ENCODE assay signal across 14 cellular contexts in genomic region chr3:102036015-102036414, GRCh38.
DNase-seq lines count a peak whose midpoint lies in the region; ATAC-seq and TF ChIP-seq lines count a peak whose summit lies in the region.
"Had no signal": no experiment of that assay in that cellular context is flagged by ENCODE, and none has a peak within 500 bp of the region (broad histone marks: within the 10 kb centered on the region; RNA-seq: fewer than 3 reads in every experiment).

No MANE protein-coding gene starts in this region.

- no peak overlapping the region for H3K4me2 ChIP-seq in OCI-LY7 (ENCODE audit: low read length)
- H3K4me2 ChIP-seq: SK-N-SH had no signal

- H3K36me3 Mint-ChIP-seq in activated naive CD8-positive, alpha-beta T cell treated with anti-CD3 and anti-CD28 coated beads, Interleukin-2, amount 50 U/mL, for 24 hours (ENCODE audit: low read depth) = peaks cover 7% of the 10 kb centered on the region

- H3K4me1 Mint-ChIP-seq in activated naive CD8-positive, alpha-beta T cell treated with anti-CD3 and anti-CD28 coated beads, Interleukin-2, amount 50 U/mL, for 24 hours = peaks cover 20% of the 10 kb centered on the region
- H3K4me1 Mint-ChIP-seq: central memory CD8-positive, alpha-beta T cell had no signal

- H2AFZ ChIP-seq in OCI-LY7 (ENCODE audit: low read length) = no peak overlapping the region

- CTCF ChIA-PET in OCI-LY7 (lab: Charles Lee; ENCODE audit: unreplicated experiment) = no interaction called here

- peaks cover 13% of the 10 kb centered on the region for H3K9me3 Mint-ChIP-seq in activated naive CD8-positive, alpha-beta T cell treated with anti-CD3 and anti-CD28 coated beads, Interleukin-2, amount 50 U/mL, for 24 hours
- H3K9me3 Mint-ChIP-seq: central memory CD8-positive, alpha-beta T cell had no signal

- H3K4me3 ChIP-seq in OCI-LY7 (ENCODE audit: low read depth, low read length, poor library complexity, severe bottlenecking) = no peak overlapping the region
- H3K4me3 ChIP-seq: thyroid gland had no signal

- H3K27ac ChIP-seq in OCI-LY7 (ENCODE audit: low read depth, low read length, poor library complexity, severe bottlenecking) = no peak overlapping the region
- H3K27ac ChIP-seq: thyroid gland had no signal

- ATAC-seq in GM18498 (IDR thresholded peaks at IDR 0.05; ENCODE audit: unreplicated experiment) (peak; percentile 54), GM21381 (IDR thresholded peaks at IDR 0.05; ENCODE audit: unreplicated experiment) (peak; percentile 60), HG03135 (IDR thresholded peaks at IDR 0.05; ENCODE audit: unreplicated experiment) (peak; percentile 40), HG03025 (IDR thresholded peaks at IDR 0.05; ENCODE audit: low FRiP score, unreplicated experiment) (no peak)
- no peak for ATAC-seq in activated naive CD8-positive, alpha-beta T cell treated with anti-CD3 and anti-CD28 coated beads, Interleukin-2, amount 50 U/mL, for 24 hours
- ATAC-seq: right cardiac atrium had no signal

- H3K4me3 Mint-ChIP-seq in activated naive CD8-positive, alpha-beta T cell treated with anti-CD3 and anti-CD28 coated beads, Interleukin-2, amount 50 U/mL, for 24 hours = no peak overlapping the region
- H3K4me3 Mint-ChIP-seq: central memory CD8-positive, alpha-beta T cell had no signal

- no peaks in the 10 kb centered on the region for H3K9me2 ChIP-seq in OCI-LY7 (ENCODE audit: insufficient read depth, low read length)
- H3K9me2 ChIP-seq: SK-N-SH had no signal

- no peak for TF ChIP-seq CTCF in OCI-LY7 (conservative IDR thresholded peaks at IDR 0.05; ENCODE audit: low read length)

- H3K79me2 ChIP-seq in OCI-LY7 (ENCODE audit: insufficient read depth, low read depth, low read length) = no peaks in the 10 kb centered on the region

- intact Hi-C loops in OCI-LY7 (cut with micrococcal nuclease; ENCODE audit: unreplicated experiment) = no loop called here

- POLR2A ChIA-PET in OCI-LY7 (lab: Charles Lee) = interaction anchor here (0.8 to 1.1 kb wide), 5 partner anchors 8 to 43 kb away, joined by 3 to 5 read pairs (median 4); no protein-coding TSS in a partner anchor

- H3K4me1 ChIP-seq in OCI-LY7 (ENCODE audit: insufficient read depth, low read length, poor library complexity, severe bottlenecking) = no peaks in the 10 kb centered on the region

- no peak overlapping the region for H3K27ac Mint-ChIP-seq in activated naive CD8-positive, alpha-beta T cell treated with anti-CD3 and anti-CD28 coated beads, Interleukin-2, amount 50 U/mL, for 24 hours

- no peaks in the 10 kb centered on the region for H3K27me3 Mint-ChIP-seq in activated naive CD8-positive, alpha-beta T cell treated with anti-CD3 and anti-CD28 coated beads, Interleukin-2, amount 50 U/mL, for 24 hours
- H3K27me3 Mint-ChIP-seq: central memory CD8-positive, alpha-beta T cell had no signal

- no peaks in the 10 kb centered on the region for H3K36me3 ChIP-seq in OCI-LY7 (ENCODE audit: insufficient read depth, low read length)
- H3K36me3 ChIP-seq: thyroid gland had no signal

- no peaks in the 10 kb centered on the region for H4K20me1 ChIP-seq in OCI-LY7 (ENCODE audit: insufficient read depth, low read length)

- peak; percentile 19 for DNase-seq in OCI-LY7 (ENCODE audit: low spot score)
- DNase-seq in DMS153 (lab: John Stamatoyannopoulos, UW) = no peak
- DNase-seq in AG20443 (ENCODE audit: low spot score) = no peak
- no peak for DNase-seq in activated naive CD8-positive, alpha-beta T cell treated with anti-CD3 and anti-CD28 coated beads, Interleukin-2, amount 50 U/mL, for 24 hours
- DNase-seq: activated CD4-positive, alpha-beta T cell treated with anti-CD3 and anti-CD28 coated beads for 48 hours; NCI-H524; right cardiac atrium; SK-N-SH; thyroid gland had no signal

- BruUV-seq in OCI-LY7 (replicated peaks; lab: Mats Ljungman, UMichigan) = no TSS peak

- H3K9me3 ChIP-seq in OCI-LY7 (ENCODE audit: low read length) = no peaks in the 10 kb centered on the region
- H3K9me3 ChIP-seq: SK-N-SH, thyroid gland had no signal

Comparison
In these comparisons a context has a peak if more than half of its experiments do, and no peak if none do; other contexts are left out.
1. ATAC-seq: peak in GM18498 (single experiment), GM21381 (single experiment) and HG03135 (single experiment); none in HG03025 (single experiment) and activated naive CD8-positive, alpha-beta T cell treated with anti-CD3 and anti-CD28 coated beads, Interleukin-2, amount 50 U/mL, for 24 hours (single experiment).